8 cellular contexts compared by ENCODE assay signal in the genomic region with DNA sequence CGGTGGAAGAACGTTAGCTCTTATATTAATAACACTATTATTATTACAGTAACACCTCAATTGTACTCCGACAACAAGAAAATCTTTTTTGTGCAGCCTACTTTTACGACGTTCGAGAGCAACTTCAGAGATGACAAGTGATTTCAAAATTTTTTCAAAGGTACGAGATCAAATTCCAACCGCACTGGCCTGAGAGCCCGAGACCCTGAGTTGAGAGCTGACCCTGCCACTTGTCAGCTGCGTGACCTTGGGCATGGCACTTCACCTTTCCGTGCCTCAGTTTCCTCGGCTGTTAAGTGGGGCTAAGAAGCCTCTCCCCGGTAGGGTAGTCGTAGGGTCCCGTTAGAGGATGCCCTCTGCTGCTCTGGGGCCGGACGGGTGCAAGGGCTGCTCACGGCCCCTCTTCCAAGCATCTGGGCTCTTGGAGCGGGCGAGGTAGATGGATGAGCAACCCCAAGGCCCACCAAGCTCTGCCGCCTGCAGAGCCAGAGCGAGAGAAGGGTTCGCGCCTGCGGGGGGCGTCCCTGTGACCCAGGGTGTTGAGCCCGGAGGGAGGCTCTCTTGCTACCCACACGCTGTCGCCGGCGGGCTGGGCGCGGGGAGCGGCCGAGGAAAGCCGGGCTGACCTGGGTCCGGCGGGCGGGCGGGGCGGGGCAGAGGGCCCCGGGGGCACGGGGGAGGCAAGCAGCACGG. TPM values are rescaled to one million over a fixed set of nuclear protein-coding genes. Genes with fewer than 3 reads are reported as not detected.
DNase-seq lines count a peak whose midpoint lies in the region; TF ChIP-seq lines count a peak whose summit lies in the region.

No MANE protein-coding gene starts in this region.

- peak overlapping the region; percentile 85 to 92 for H3K4me3 Mint-ChIP-seq in H9

- H2BK15ac ChIP-seq in H9 (ENCODE audit: low read depth, low read length) = no peak overlapping the region

- H3K27me3 Mint-ChIP-seq in H9 (ENCODE audit: low read depth) = no peaks in the 10 kb centered on the region; the same call in 1 of the 2 replicates

- peak; percentile 38 for DNase-seq in NCI-H345 (lab: John Stamatoyannopoulos, UW)
- no peak for DNase-seq in NCI-H345 treated with DMSO at 0.1 percent for 48 hours (lab: John Stamatoyannopoulos, UW; ENCODE audit: unreplicated experiment)
- DNase-seq in H9 = no peak
- peak; percentile 43 for DNase-seq in NCI-H2171 treated with DMSO at 0.1 percent for 48 hours (lab: John Stamatoyannopoulos, UW)
- DNase-seq in caudate nucleus (lab: John Stamatoyannopoulos, UW) = peak in 19 of 61 donors; percentile 24 to 71 (median 45)
- peak; percentile 10 to 15 for DNase-seq in lung microvascular endothelial cell (ENCODE audit: low read depth in 2 of 2)
- peak; percentile 35 for DNase-seq in testis
- no peak for DNase-seq in NCI-H2029 (lab: John Stamatoyannopoulos, UW)

- no peak overlapping the region for H3T11ph ChIP-seq in H9 (ENCODE audit: low read length)

- no peak overlapping the region for H3K56ac ChIP-seq in H9 (ENCODE audit: insufficient read length, low read depth, low read length)

- H3K4me1 ChIP-seq in H9 (ENCODE audit: insufficient read depth, low read length) = no peaks in the 10 kb centered on the region
- H3K4me1 ChIP-seq in testis = peaks cover 15% of the 10 kb centered on the region

- H3K27ac ChIP-seq in H9 (ENCODE audit: insufficient read length, low read depth, low read length) (no peak overlapping the region), caudate nucleus (ENCODE audit: low read depth, low read length) (peak overlapping the region; percentile 58), testis (peak overlapping the region; percentile 62 to 76)

- no peak overlapping the region for H3K23ac ChIP-seq in H9 (ENCODE audit: insufficient read length, low read depth, low read length)

- no peaks in the 10 kb centered on the region for H3K79me1 ChIP-seq in H9 (ENCODE audit: insufficient read depth, low read depth, low read length, poor library complexity, severe bottlenecking)

- H4K5ac ChIP-seq in H9 (ENCODE audit: insufficient read length, low read depth, low read length) = no peak overlapping the region

- peaks cover 0 to 4% (median 0%) of the 10 kb centered on the region in 3 experiments; a peak in 1 of 7 replicates for H3K36me3 Mint-ChIP-seq in H9 (ENCODE audit: insufficient read depth in 1 of 3, low read depth in 3 of 3)

- 0 out of 3 replicates have a peak, but pooled peaks have one; percentile 20 for TF ChIP-seq CTCF in H9 (conservative IDR thresholded peaks at IDR 0.05)
- no peak for TF ChIP-seq CTCF in testis (IDR thresholded peaks at IDR 0.05)

- H3K4me1 Mint-ChIP-seq in H9 = peaks cover 17 to 18% of the 10 kb centered on the region in 2 experiments

- no peaks in the 10 kb centered on the region for H4K20me1 ChIP-seq in H9 (ENCODE audit: control insufficient read depth, insufficient read depth, insufficient read length)

- no peak overlapping the region for H4K8ac ChIP-seq in H9 (replicated peaks; ENCODE audit: insufficient read length, low read depth, low read length)

- H3K18ac ChIP-seq in H9 (ENCODE audit: insufficient read length, low read depth, low read length) = no peak overlapping the region

- peak overlapping the region; percentile 66 for H3K4me2 ChIP-seq in H9 (ENCODE audit: insufficient read depth, insufficient read length, low read length)

- no peaks in the 10 kb centered on the region for H3K9me3 ChIP-seq in H9 (ENCODE audit: control insufficient read depth, low read depth, low read length)
- no peaks in the 10 kb centered on the region for H3K9me3 ChIP-seq in testis

- H2BK120ac ChIP-seq in H9 (ENCODE audit: low read depth, low read length, poor library complexity, severe bottlenecking) = no peak overlapping the region

- no peak overlapping the region for H2BK5ac ChIP-seq in H9 (ENCODE audit: insufficient read length, low read length)

- no peak overlapping the region for H2AK5ac ChIP-seq in H9 (ENCODE audit: insufficient read length, low read length)

- H3K27me3 ChIP-seq in H9 (ENCODE audit: insufficient read depth, low read length) (no peaks in the 10 kb centered on the region), testis (no peaks in the 10 kb centered on the region)

- H2AFZ ChIP-seq in H9 (ENCODE audit: low read length) = no peak overlapping the region

- no peak overlapping the region for H2BK12ac ChIP-seq in H9 (ENCODE audit: insufficient read length, low read depth, low read length)

- 0 out of 7 replicates have a peak overlapping the region, but pooled peaks of 1 of the 3 experiments have one; percentile 27 for H3K27ac Mint-ChIP-seq in H9

- H4K91ac ChIP-seq in H9 (ENCODE audit: insufficient read length, low read depth, low read length) = no peak overlapping the region

- no CpG with 5 or more reads among the region's 44 CpGs for WGBS in H9 (ENCODE audit: extremely low coverage, insufficient read length, low lambda C conversion rate)
- WGBS in testis, 2 donors = 2 to 7% methylated on average over 12 to 39 of the region's 44 CpGs

- H3K9me3 Mint-ChIP-seq in H9 = no peaks in the 10 kb centered on the region

- no peak overlapping the region for H2BK20ac ChIP-seq in H9 (ENCODE audit: low read depth, low read length, poor library complexity, severe bottlenecking)

- TF ChIP-seq POLR2A in testis (IDR thresholded peaks at IDR 0.05) = no peak

- 0 out of 2 replicates have a peak, but pooled peaks cover 2% of the 10 kb centered on the region for H3K79me2 ChIP-seq in H9 (ENCODE audit: insufficient read depth, low read length)

- intact Hi-C loops in testis (cut with DNase I; ENCODE audit: low total_unique reads) = no loop called here

- no peaks in the 10 kb centered on the region for H3K36me3 ChIP-seq in testis (ENCODE audit: low read depth, missing control alignments)

- H3K4me3 ChIP-seq in testis = peak overlapping the region; percentile 90 to 91

- H3K9ac ChIP-seq in H9 (ENCODE audit: extremely low read depth, insufficient read length, low read length) = no peak overlapping the region

- no peak overlapping the region for H3K14ac ChIP-seq in H9 (ENCODE audit: insufficient read depth, low read length)

- no peak overlapping the region for H3K4ac ChIP-seq in H9 (ENCODE audit: low read depth, low read length)

- H3K23me2 ChIP-seq in H9 (ENCODE audit: insufficient read length, low read depth, low read length, poor library complexity, severe bottlenecking) = peaks cover 6% of the 10 kb centered on the region

RNA-seq across cellular contexts. Expression of gene NDRG3, which starts 0.5 kb away (rescaled TPM):
- total RNA-seq in H9 (2021) (22.4 and 23.6 TPM in 2 replicates), lung microvascular endothelial cell (11.3 and 19.2 TPM in 2 replicates), testis (10 to 100 TPM; 65.3 to 70.7 TPM)
- 202 TPM for polyA plus RNA-seq in testis (ENCODE audit: insufficient read depth, low read depth, low replicate concordance)

RNA-seq across cellular contexts. Expression of gene DSN1, which starts 28.2 kb away (rescaled TPM):
- total RNA-seq in H9 (2021) (20.6 and 22.8 TPM in 2 replicates), lung microvascular endothelial cell (10.3 and 12.2 TPM in 2 replicates), testis (10 to 100 TPM; 24.6 to 30.2 TPM)
- 38.6 TPM for polyA plus RNA-seq in testis (ENCODE audit: insufficient read depth, low read depth, low replicate concordance)

Comparison
In these comparisons a context has a peak if more than half of its experiments do, and no peak if none do; other contexts are left out.
1. DNase-seq: peak in NCI-H345 (single experiment), NCI-H2171 treated with DMSO at 0.1 percent for 48 hours (single experiment), lung microvascular endothelial cell (2 of 2) and testis (single experiment); none in NCI-H345 treated with DMSO at 0.1 percent for 48 hours (single experiment), H9 (single experiment) and NCI-H2029 (single experiment).